Comparison of ENCODE assay signal across 9 cellular contexts in genomic region chr19:40143612-40144011, GRCh38. TPM values are rescaled to one million over a fixed set of nuclear protein-coding genes. Genes with fewer than 3 reads are reported as not detected.
DNase-seq lines count a peak whose midpoint lies in the region; ATAC-seq and TF ChIP-seq lines count a peak whose summit lies in the region.
"Had no signal": no experiment of that assay in that cellular context is flagged by ENCODE, and none has a peak within 500 bp of the region (broad histone marks: within the 10 kb centered on the region; RNA-seq: fewer than 3 reads in every experiment).

No MANE protein-coding gene starts in this region.

- no peaks in the 10 kb centered on the region for H3K27me3 Mint-ChIP-seq in activated naive CD8-positive, alpha-beta T cell treated with anti-CD3 and anti-CD28 coated beads, Interleukin-2, amount 50 U/mL, for 24 hours

- peak overlapping the region; percentile 48 for H3K4me3 Mint-ChIP-seq in activated naive CD8-positive, alpha-beta T cell treated with anti-CD3 and anti-CD28 coated beads, Interleukin-2, amount 50 U/mL, for 24 hours

- H3K9me3 Mint-ChIP-seq in activated naive CD8-positive, alpha-beta T cell treated with anti-CD3 and anti-CD28 coated beads, Interleukin-2, amount 50 U/mL, for 24 hours, result no peaks in the 10 kb centered on the region

- no peak overlapping the region for H3K4me3 ChIP-seq in transverse colon
- no peak overlapping the region for H3K4me3 ChIP-seq in sigmoid colon
- H3K4me3 ChIP-seq: prostate gland had no signal

- 37 to 38% methylated on average over 5 of the region's 5 CpGs for WGBS in transverse colon (ENCODE audit: low coverage in 1 of 2), 2 donors
- 27 to 48% methylated on average over 5 of the region's 5 CpGs for WGBS in sigmoid colon, 2 donors

- H3K27ac ChIP-seq in transverse colon (peak overlapping the region in 1 of 4 donors; percentile 62), sigmoid colon (no peak overlapping the region)
- H3K27ac ChIP-seq: prostate gland had no signal

- no peak for TF ChIP-seq POLR2A in transverse colon (IDR thresholded peaks at IDR 0.05)
- TF ChIP-seq POLR2A in sigmoid colon (IDR thresholded peaks at IDR 0.05), result no peak

- H3K4me1 Mint-ChIP-seq in activated naive CD8-positive, alpha-beta T cell treated with anti-CD3 and anti-CD28 coated beads, Interleukin-2, amount 50 U/mL, for 24 hours, result peaks cover 49% of the 10 kb centered on the region

- H3K4me1 ChIP-seq in transverse colon (peaks cover 0 to 8% (median 0%) of the 10 kb centered on the region in 4 donors), sigmoid colon (no peaks in the 10 kb centered on the region)
- H3K4me1 ChIP-seq: prostate gland had no signal

- no peak for TF ChIP-seq CTCF in transverse colon (IDR thresholded peaks at IDR 0.05)
- TF ChIP-seq CTCF in sigmoid colon (IDR thresholded peaks at IDR 0.05), result no peak

- intact Hi-C loops in transverse colon (cut with DNase I; ENCODE audit: low total_unique reads), result loop anchor here (5.0 kb wide), 1 partner anchor 69 kb away; no protein-coding TSS in a partner anchor
- intact Hi-C loops in sigmoid colon (cut with DNase I), result no loop called here

- peak overlapping the region; percentile 88 for H3K27ac Mint-ChIP-seq in activated naive CD8-positive, alpha-beta T cell treated with anti-CD3 and anti-CD28 coated beads, Interleukin-2, amount 50 U/mL, for 24 hours

- DNase-seq in stimulated activated CD4-positive, alpha-beta T cell treated with anti-CD3 and anti-CD28 coated beads, Interleukin-15, amount 100 ng/mL, for 24 hours, result peak; percentile 52
- no peak for DNase-seq in stimulated activated CD4-positive, alpha-beta T cell treated with anti-CD3 and anti-CD28 coated beads, Interleukin-12 subunit alpha, Interleukin-12 subunit beta, amount 100 ng/mL, for 4 hours
- DNase-seq in NOMO-1 treated with DMSO at 0.1 percent for 48 hours (lab: John Stamatoyannopoulos, UW; ENCODE audit: unreplicated experiment) (peak; percentile 92), transverse colon (peak; percentile 41), NCI-H1048 (lab: John Stamatoyannopoulos, UW) (no peak), sigmoid colon (no peak)
- DNase-seq in activated naive CD8-positive, alpha-beta T cell treated with anti-CD3 and anti-CD28 coated beads, Interleukin-2, amount 50 U/mL, for 24 hours, result peak; percentile 49

- no peaks in the 10 kb centered on the region for H3K36me3 Mint-ChIP-seq in activated naive CD8-positive, alpha-beta T cell treated with anti-CD3 and anti-CD28 coated beads, Interleukin-2, amount 50 U/mL, for 24 hours (ENCODE audit: low read depth)

- no peaks in the 10 kb centered on the region for H3K36me3 ChIP-seq in transverse colon
- no peaks in the 10 kb centered on the region for H3K36me3 ChIP-seq in sigmoid colon
- H3K36me3 ChIP-seq: prostate gland had no signal

- H3K27me3 ChIP-seq in transverse colon (peaks cover 7% of the 10 kb centered on the region), sigmoid colon (peaks cover 0 to 17% (median 6%) of the 10 kb centered on the region in 3 donors)

- TF ChIP-seq EP300 in transverse colon (IDR thresholded peaks at IDR 0.05; ENCODE audit: low read depth) (no peak), sigmoid colon (IDR thresholded peaks at IDR 0.05) (no peak)

- H3K9me3 ChIP-seq in transverse colon (no peaks in the 10 kb centered on the region), sigmoid colon (no peaks in the 10 kb centered on the region)
- H3K9me3 ChIP-seq: prostate gland had no signal

- ATAC-seq in activated naive CD8-positive, alpha-beta T cell treated with anti-CD3 and anti-CD28 coated beads, Interleukin-2, amount 50 U/mL, for 24 hours, result peak; percentile 42
- ATAC-seq in GM21529 (IDR thresholded peaks at IDR 0.05; ENCODE audit: unreplicated experiment), result no peak

- in situ Hi-C loops in transverse colon (cut with MboI; ENCODE audit: low pct_ligation_motif_present in 1 of 4, low pct_unique_long_range_greater_than_20kb in 1 of 4, low sequenced_read_pairs in 3 of 4), result loop anchor here in 1 of 4 donors (10.0 kb wide), 1 partner anchor 81 kb away; the partner anchor contains the start of gene CCNP

RNA-seq across cellular contexts. Expression of gene MAP3K10, which starts 47.6 kb away (rescaled TPM):
- total RNA-seq in transverse colon, result 10 to 100 TPM; 10.8 to 19.5 (median 11.9) TPM
- total RNA-seq in sigmoid colon, result 10 to 100 TPM in 2 of 4 donors, 1 to 10 TPM in 2; 6.4 to 17.2 (median 10.5) TPM
- 1 to 10 TPM; 4.2 to 9.8 (median 4.2) TPM for polyA plus RNA-seq in sigmoid colon

RNA-seq across cellular contexts. Expression of gene ZNF780A, which starts 52.9 kb away (rescaled TPM):
- total RNA-seq in transverse colon (10 to 100 TPM in 1 of 4 donors, 1 to 10 TPM in 3; 3.0 to 19.7 (median 7.2) TPM), sigmoid colon (10 to 100 TPM; 10.3 to 15.8 (median 13.1) TPM)
- polyA plus RNA-seq in sigmoid colon, result 10 to 100 TPM; 10.8 to 13.6 (median 13.6) TPM

Comparison
In these comparisons a context has a peak if more than half of its experiments do, and no peak if none do; other contexts are left out.
1. DNase-seq: peak in stimulated activated CD4-positive, alpha-beta T cell treated with anti-CD3 and anti-CD28 coated beads, Interleukin-15, amount 100 ng/mL, for 24 hours (single experiment), NOMO-1 treated with DMSO at 0.1 percent for 48 hours (single experiment), activated naive CD8-positive, alpha-beta T cell treated with anti-CD3 and anti-CD28 coated beads, Interleukin-2, amount 50 U/mL, for 24 hours (single experiment) and transverse colon (single experiment); none in stimulated activated CD4-positive, alpha-beta T cell treated with anti-CD3 and anti-CD28 coated beads, Interleukin-12 subunit alpha, Interleukin-12 subunit beta, amount 100 ng/mL, for 4 hours (single experiment), NCI-H1048 (single experiment) and sigmoid colon (single experiment).